Comparison of ENCODE assay signal across 19 cellular contexts in the genomic region with DNA sequence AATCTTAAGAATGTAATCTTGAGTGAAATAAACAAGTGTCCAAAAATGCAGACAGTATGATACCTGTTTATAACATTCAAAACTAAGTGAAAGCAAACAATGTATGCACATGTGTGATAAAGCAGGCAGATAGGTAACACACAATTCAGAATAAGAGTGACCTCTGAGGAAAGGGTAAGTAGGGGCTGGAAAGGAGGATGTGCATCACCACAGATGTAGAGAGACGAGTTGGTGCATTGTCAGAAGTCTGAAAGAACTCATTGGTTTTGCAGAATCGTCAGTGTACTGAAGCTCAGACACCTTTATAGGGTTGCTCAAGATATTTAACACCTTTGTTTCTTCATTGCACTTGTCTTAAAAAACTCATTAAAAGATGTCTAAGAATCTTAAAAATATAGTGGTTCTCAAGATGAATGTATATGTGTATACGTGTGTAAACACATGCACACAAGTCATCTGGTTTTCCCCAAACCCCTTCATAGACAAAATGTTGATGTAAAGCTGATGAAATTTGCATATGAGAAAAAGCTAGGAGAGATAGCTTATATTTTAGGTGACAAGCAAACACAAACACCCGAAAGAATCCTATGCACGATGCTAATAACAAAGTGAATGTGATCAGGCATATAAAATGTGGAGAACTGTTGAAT.
"Had no signal": no experiment of that assay in that cellular context is flagged by ENCODE, and none has a peak within 500 bp of the region (broad histone marks: within the 10 kb centered on the region; RNA-seq: fewer than 3 reads in every experiment).

No MANE protein-coding gene starts in this region.

- H3K4me1 Mint-ChIP-seq: activated CD4-positive, alpha-beta T cell treated with anti-CD3 and anti-CD28 coated beads, Interleukin-2, amount 10 ng/mL, durations not matched to agents 24 days and 14 days; activated naive CD4-positive, alpha-beta T cell treated with anti-CD3 and anti-CD28 coated beads, Interleukin-2, amount 10 ng/mL, durations not matched to agents 7 days and 5 days; activated T-helper 17 cell treated with anti-CD3 and anti-CD28 coated beads, Interleukin-2, amount 50 U/mL, for 72 hours; immature natural killer cell; WTC11 had no signal

- H3K9me3 ChIP-seq: esophagus squamous epithelium, prostate gland had no signal

- H3K36me3 ChIP-seq: cardiac muscle cell, esophagus squamous epithelium, prostate gland had no signal

- DNase-seq: activated CD4-positive, alpha-beta T cell treated with anti-CD3 and anti-CD28 coated beads, Interleukin-2, amount 10 ng/mL, durations not matched to agents 24 days and 14 days; activated CD8-positive, alpha-beta memory T cell treated with anti-CD3 and anti-CD28 coated beads for 24 hours; activated naive CD4-positive, alpha-beta T cell treated with anti-CD3 and anti-CD28 coated beads, Interleukin-2, amount 10 ng/mL, durations not matched to agents 7 days and 5 days; esophagus squamous epithelium; foreskin fibroblast; glutamatergic neuron; immature natural killer cell; left colon; occipital lobe; stimulated activated CD4-positive, alpha-beta T cell treated with anti-CD3 and anti-CD28 coated beads, Interleukin-2, amount 100 ng/mL, for 24 hours; stimulated activated naive CD4-positive, alpha-beta T cell treated with Interleukin-2 at 50 U/mL for 16 hours; trophoblast cell had no signal

- H3K27me3 ChIP-seq: cardiac muscle cell, esophagus squamous epithelium had no signal

- H3K4me1 ChIP-seq: esophagus squamous epithelium, prostate gland had no signal

- H3K27ac Mint-ChIP-seq: activated CD4-positive, alpha-beta T cell treated with anti-CD3 and anti-CD28 coated beads, Interleukin-2, amount 10 ng/mL, durations not matched to agents 24 days and 14 days; activated naive CD4-positive, alpha-beta T cell treated with anti-CD3 and anti-CD28 coated beads, Interleukin-2, amount 10 ng/mL, durations not matched to agents 7 days and 5 days; activated T-helper 17 cell treated with anti-CD3 and anti-CD28 coated beads, Interleukin-2, amount 50 U/mL, for 72 hours; WTC11 had no signal

- H3K4me3 Mint-ChIP-seq: activated CD4-positive, alpha-beta T cell treated with anti-CD3 and anti-CD28 coated beads, Interleukin-2, amount 10 ng/mL, durations not matched to agents 24 days and 14 days; activated naive CD4-positive, alpha-beta T cell treated with anti-CD3 and anti-CD28 coated beads, Interleukin-2, amount 10 ng/mL, durations not matched to agents 7 days and 5 days; activated T-helper 17 cell treated with anti-CD3 and anti-CD28 coated beads, Interleukin-2, amount 50 U/mL, for 72 hours; immature natural killer cell; nephron; WTC11 had no signal

- H3K4me3 ChIP-seq: cardiac muscle cell, esophagus squamous epithelium, lung, prostate gland had no signal

- H3K9me3 Mint-ChIP-seq: activated CD4-positive, alpha-beta T cell treated with anti-CD3 and anti-CD28 coated beads, Interleukin-2, amount 10 ng/mL, durations not matched to agents 24 days and 14 days; activated naive CD4-positive, alpha-beta T cell treated with anti-CD3 and anti-CD28 coated beads, Interleukin-2, amount 10 ng/mL, durations not matched to agents 7 days and 5 days; activated T-helper 17 cell treated with anti-CD3 and anti-CD28 coated beads, Interleukin-2, amount 50 U/mL, for 72 hours; immature natural killer cell; nephron; WTC11 had no signal

- H3K27ac ChIP-seq: cardiac muscle cell, esophagus squamous epithelium, prostate gland had no signal

- H3K36me3 Mint-ChIP-seq: activated naive CD4-positive, alpha-beta T cell treated with anti-CD3 and anti-CD28 coated beads, Interleukin-2, amount 10 ng/mL, durations not matched to agents 7 days and 5 days; immature natural killer cell; WTC11 had no signal

- ATAC-seq: activated T-helper 17 cell treated with anti-CD3 and anti-CD28 coated beads, Interleukin-2, amount 50 U/mL, for 72 hours; left colon; sciatic nerve; WTC11 had no signal

- H3K27me3 Mint-ChIP-seq: activated CD4-positive, alpha-beta T cell treated with anti-CD3 and anti-CD28 coated beads, Interleukin-2, amount 10 ng/mL, durations not matched to agents 24 days and 14 days; activated naive CD4-positive, alpha-beta T cell treated with anti-CD3 and anti-CD28 coated beads, Interleukin-2, amount 10 ng/mL, durations not matched to agents 7 days and 5 days; activated T-helper 17 cell treated with anti-CD3 and anti-CD28 coated beads, Interleukin-2, amount 50 U/mL, for 72 hours had no signal
